8 cellular contexts compared by ENCODE assay signal in the genomic region with DNA sequence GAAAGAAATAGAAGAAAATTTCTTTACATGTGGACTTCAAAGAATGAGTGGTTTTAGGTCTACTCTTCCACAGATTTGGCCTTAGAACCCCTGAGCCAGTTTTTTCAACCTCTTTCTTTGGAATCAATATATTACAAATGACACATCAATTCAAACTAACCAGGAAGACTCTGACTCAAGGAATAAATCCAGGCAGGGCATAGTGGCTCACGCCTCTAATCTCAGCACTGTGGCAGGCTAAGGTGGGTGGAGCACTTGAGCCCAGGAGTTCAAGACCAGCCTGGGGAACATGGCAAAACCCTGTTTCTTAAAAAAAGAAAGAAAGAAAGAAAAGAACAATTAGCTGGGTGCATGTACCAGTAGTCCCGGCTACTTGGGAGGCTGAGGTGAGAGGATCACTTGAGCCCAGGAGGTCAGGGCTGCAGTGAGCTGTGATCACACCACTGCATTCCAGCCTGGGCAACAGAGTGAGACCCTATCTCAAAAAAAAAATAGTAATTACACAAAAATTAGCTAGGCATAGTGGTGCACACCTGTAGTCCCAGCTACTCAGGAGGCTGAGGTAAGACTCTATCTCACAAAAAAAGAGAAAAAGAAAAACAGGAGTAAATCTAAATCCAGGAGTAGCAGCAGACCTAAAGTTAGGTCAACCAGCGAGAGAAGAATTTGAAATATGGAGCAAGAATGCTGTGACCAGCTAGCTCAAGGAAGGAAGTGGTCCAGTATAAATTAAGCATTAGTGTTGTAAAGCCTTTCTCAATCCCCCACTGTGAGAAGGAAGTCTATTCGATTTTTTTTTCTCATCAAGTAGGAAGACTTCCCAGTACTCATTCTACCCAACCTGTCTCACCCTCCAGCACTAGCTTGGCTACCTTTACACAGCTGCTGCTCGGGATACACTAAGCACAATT. TPM values are rescaled to one million over a fixed set of nuclear protein-coding genes. Genes with fewer than 3 reads are reported as not detected.
DNase-seq lines count a peak whose midpoint lies in the region; ATAC-seq, FAIRE-seq and TF ChIP-seq lines count a peak whose summit lies in the region.

No MANE protein-coding gene starts in this region.

- CTCF ChIA-PET in activated B cell treated with CpG ODN at 0.5 μM for 24 hours (lab: Charles Lee), result interaction anchor here (1.5 to 7.5 kb wide), 2 partner anchors 12 to 118 kb away, joined by 3 to 207 read pairs; no protein-coding TSS in a partner anchor
- CTCF ChIA-PET in activated naive CD4-positive, alpha-beta T cell treated with anti-CD3 and anti-CD28 coated beads, Interleukin-2, amount 10 ng/mL, durations not matched to agents 7 days and 5 days (lab: Charles Lee), result interaction anchor here (0.7 to 5.0 kb wide), 6 partner anchors 75 to 156 kb away, joined by 3 to 41 read pairs (median 3); partner anchors contain the start of gene PSRC1

- POLR2A ChIA-PET in activated B cell treated with CpG ODN at 0.5 μM for 24 hours (lab: Charles Lee), result interaction anchor here (0.9 kb wide), 1 partner anchor 113 kb away, joined by 4 read pairs; the partner anchor contains the start of gene PSRC1

- no peak for FAIRE-seq in kidney (lab: Jason Lieb, UNC)

- H3K9ac ChIP-seq in HUES48 (ENCODE audit: low read depth, low read length) (no peak overlapping the region), kidney (ENCODE audit: low read length in 2 of 2) (peak overlapping the region; percentile 26 to 43), subcutaneous abdominal adipose tissue (ENCODE audit: low read length in 5 of 5) (peak overlapping the region; percentile 1 to 84 (median 77))

- TF ChIP-seq CTCF in activated B cell treated with CpG ODN at 0.5 μM for 24 hours (IDR thresholded peaks at IDR 0.05) (no peak), kidney (IDR thresholded peaks at IDR 0.05; ENCODE audit: borderline replicate concordance, extremely low read depth, insufficient read depth) (no peak)

- DNase-seq in activated B cell treated with CpG ODN at 0.5 μM for 24 hours, result no peak
- DNase-seq in kidney, result no peak
- no peak for DNase-seq in activated T-cell treated with anti-CD3 and anti-CD28 coated beads for 4 hours
- DNase-seq in activated naive CD4-positive, alpha-beta T cell treated with anti-CD3 and anti-CD28 coated beads, Interleukin-2, amount 10 ng/mL, durations not matched to agents 7 days and 5 days, result no peak
- no peak for DNase-seq in mucosa of gallbladder (ENCODE audit: low spot score)

- H3K4me3 Mint-ChIP-seq in activated B cell treated with CpG ODN at 0.5 μM for 24 hours, result peak overlapping the region; percentile 41
- H3K4me3 Mint-ChIP-seq in activated naive CD4-positive, alpha-beta T cell treated with anti-CD3 and anti-CD28 coated beads, Interleukin-2, amount 10 ng/mL, durations not matched to agents 7 days and 5 days, result no peak overlapping the region

- H3K36me3 ChIP-seq in HUES48 (ENCODE audit: control insufficient read depth, insufficient read depth, low read length) (peaks cover 1% of the 10 kb centered on the region), kidney (ENCODE audit: control insufficient read depth in 1 of 2, insufficient read depth in 2 of 2, low read length in 2 of 2) (no peaks in the 10 kb centered on the region), subcutaneous abdominal adipose tissue (ENCODE audit: control insufficient read depth in 5 of 5, insufficient read depth in 5 of 5, low read length in 5 of 5) (peaks cover 0 to 4% (median 3%) of the 10 kb centered on the region in 5 donors)

- H3K27ac Mint-ChIP-seq in activated B cell treated with CpG ODN at 0.5 μM for 24 hours, result no peak overlapping the region
- no peak overlapping the region for H3K27ac Mint-ChIP-seq in activated naive CD4-positive, alpha-beta T cell treated with anti-CD3 and anti-CD28 coated beads, Interleukin-2, amount 10 ng/mL, durations not matched to agents 7 days and 5 days

- H3K27me3 ChIP-seq in HUES48 (ENCODE audit: control insufficient read depth, insufficient read depth, low read length), result no peaks in the 10 kb centered on the region
- no peaks in the 10 kb centered on the region for H3K27me3 ChIP-seq in subcutaneous abdominal adipose tissue (ENCODE audit: control insufficient read depth in 5 of 5, insufficient read depth in 4 of 5, low read length in 5 of 5)

- no peaks in the 10 kb centered on the region for H3K9me3 Mint-ChIP-seq in activated B cell treated with CpG ODN at 0.5 μM for 24 hours
- H3K9me3 Mint-ChIP-seq in activated naive CD4-positive, alpha-beta T cell treated with anti-CD3 and anti-CD28 coated beads, Interleukin-2, amount 10 ng/mL, durations not matched to agents 7 days and 5 days, result no peaks in the 10 kb centered on the region

- intact Hi-C loops in activated B cell treated with CpG ODN at 0.5 μM for 24 hours (cut with micrococcal nuclease), result loop anchor here (5.0 to 10.0 kb wide), 2 partner anchors 194 to 281 kb away; partner anchors contain the start of gene ELAPOR1
- intact Hi-C loops in kidney (cut with DNase I), result no loop called here

- H3K4me1 ChIP-seq in HUES48 (ENCODE audit: control insufficient read depth, insufficient read depth, low read length), result peaks cover 18% of the 10 kb centered on the region
- H3K4me1 ChIP-seq in kidney (ENCODE audit: control insufficient read depth in 1 of 2, insufficient read depth in 1 of 2, low read depth in 1 of 2, low read length in 2 of 2), result peaks cover 29 to 38% of the 10 kb centered on the region in 2 donors
- H3K4me1 ChIP-seq in subcutaneous abdominal adipose tissue (ENCODE audit: control insufficient read depth in 5 of 5, insufficient read depth in 5 of 5, low read length in 5 of 5), result peaks cover 15 to 67% (median 65%) of the 10 kb centered on the region in 5 donors

- H3K4me1 Mint-ChIP-seq in activated B cell treated with CpG ODN at 0.5 μM for 24 hours, result peaks cover 37% of the 10 kb centered on the region
- peaks cover 22% of the 10 kb centered on the region for H3K4me1 Mint-ChIP-seq in activated naive CD4-positive, alpha-beta T cell treated with anti-CD3 and anti-CD28 coated beads, Interleukin-2, amount 10 ng/mL, durations not matched to agents 7 days and 5 days

- H3K36me3 Mint-ChIP-seq in activated B cell treated with CpG ODN at 0.5 μM for 24 hours (ENCODE audit: low read depth), result peaks cover 8% of the 10 kb centered on the region
- H3K36me3 Mint-ChIP-seq in activated naive CD4-positive, alpha-beta T cell treated with anti-CD3 and anti-CD28 coated beads, Interleukin-2, amount 10 ng/mL, durations not matched to agents 7 days and 5 days, result peaks cover 6% of the 10 kb centered on the region

- H3K4me3 ChIP-seq in HUES48 (ENCODE audit: low read depth, low read length) (peak overlapping the region; percentile 67), kidney (ENCODE audit: low read length in 2 of 2) (peak overlapping the region; percentile 59 to 60), subcutaneous abdominal adipose tissue (ENCODE audit: low read depth in 1 of 5, low read length in 5 of 5) (peak overlapping the region; percentile 68 to 88 (median 70))

- H3K27me3 Mint-ChIP-seq in activated B cell treated with CpG ODN at 0.5 μM for 24 hours, result peaks cover 56% of the 10 kb centered on the region
- H3K27me3 Mint-ChIP-seq in activated naive CD4-positive, alpha-beta T cell treated with anti-CD3 and anti-CD28 coated beads, Interleukin-2, amount 10 ng/mL, durations not matched to agents 7 days and 5 days, result peaks cover 53% of the 10 kb centered on the region

- H3K9me3 ChIP-seq in HUES48 (ENCODE audit: control insufficient read depth, insufficient read depth, low read length), result no peaks in the 10 kb centered on the region
- H3K9me3 ChIP-seq in kidney (ENCODE audit: control insufficient read depth in 1 of 2, low read length in 2 of 2), result no peaks in the 10 kb centered on the region
- H3K9me3 ChIP-seq in subcutaneous abdominal adipose tissue (ENCODE audit: control insufficient read depth in 5 of 5, low read length in 5 of 5), result no peaks in the 10 kb centered on the region

- ATAC-seq in activated B cell treated with CpG ODN at 0.5 μM for 24 hours (ENCODE audit: low read depth) (no peak), GM19328 (IDR thresholded peaks at IDR 0.05; ENCODE audit: unreplicated experiment) (no peak)

- H3K27ac ChIP-seq in HUES48 (ENCODE audit: low read depth, low read length), result no peak overlapping the region
- peak overlapping the region; percentile 55 to 59 for H3K27ac ChIP-seq in kidney (ENCODE audit: low read depth in 2 of 2, low read length in 2 of 2)
- peak overlapping the region; percentile 99 for H3K27ac ChIP-seq in subcutaneous abdominal adipose tissue (ENCODE audit: low read depth, low read length)

RNA-seq across cellular contexts. Expression of gene SORT1, which starts 1.9 kb away (rescaled TPM):
- total RNA-seq in activated B cell treated with CpG ODN at 0.5 μM for 24 hours, result 0.20 and 0.37 TPM in 2 replicates
- 169 TPM for total RNA-seq in kidney
- 33.5 TPM for polyA plus RNA-seq in kidney (ENCODE audit: insufficient read depth, low read depth, low replicate concordance)
- total RNA-seq in mucosa of gallbladder, result 96.7 TPM

RNA-seq across cellular contexts. Expression of gene PSMA5, which starts 30.4 kb away (rescaled TPM):
- 105 and 125 TPM in 2 replicates for total RNA-seq in activated B cell treated with CpG ODN at 0.5 μM for 24 hours
- total RNA-seq in kidney, result 71.4 TPM
- polyA plus RNA-seq in kidney (ENCODE audit: insufficient read depth, low read depth, low replicate concordance), result 91.1 TPM
- 58.5 TPM for total RNA-seq in mucosa of gallbladder

Comparison
In these comparisons a context has a peak if more than half of its experiments do, and no peak if none do; other contexts are left out.
1. RNA of gene SORT1, which starts 1.9 kb away (total RNA-seq): 169 TPM in kidney (single experiment) and 96.7 TPM in mucosa of gallbladder (single experiment); 0.20 to 0.37 TPM in activated B cell treated with CpG ODN at 0.5 μM for 24 hours; every median in the first group is over 10 times any median in the second.
2. Peak in every context shown above with its lines, with median percentiles within 50 percentile points of each other: H3K4me3 ChIP-seq.